ENCODE assay signal across 18 cellular contexts in the genomic region with DNA sequence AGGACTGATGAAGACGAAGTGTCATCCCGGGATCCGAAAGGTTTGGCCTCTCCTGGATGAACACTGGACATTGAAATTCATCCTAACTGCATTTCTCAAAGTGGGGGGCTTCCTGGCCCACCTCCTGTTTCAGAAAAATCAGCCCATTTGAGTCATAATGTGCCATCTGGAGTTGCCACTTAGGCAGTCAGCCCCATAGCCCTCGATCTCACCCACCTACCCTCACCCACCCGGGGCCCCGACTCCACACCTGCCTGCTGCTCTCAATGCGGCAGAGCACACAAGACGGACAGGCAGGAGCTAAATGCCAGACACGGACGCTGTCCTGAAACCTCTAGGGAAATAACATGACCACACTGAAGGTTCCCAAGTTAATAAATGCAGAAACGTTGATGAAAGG. TPM values are rescaled to one million over a fixed set of nuclear protein-coding genes. Genes with fewer than 3 reads are reported as not detected.
A peak's percentile ranks its signal among the peaks of the same experiment; 100 is the strongest.
DNase-seq lines count a peak whose midpoint lies in the region; ATAC-seq and TF ChIP-seq lines count a peak whose summit lies in the region.
"Had no signal": no experiment of that assay in that cellular context is flagged by ENCODE, and none has a peak within 500 bp of the region (broad histone marks: within the 10 kb centered on the region; RNA-seq: fewer than 3 reads in every experiment).

No MANE protein-coding gene starts in this region.

- no peaks in the 10 kb centered on the region for H3K4me1 ChIP-seq in suprapubic skin

- WGBS in suprapubic skin, result 86% methylated on average over 11 of the region's 11 CpGs

- H3K27ac ChIP-seq in suprapubic skin, result no peak overlapping the region
- H3K27ac ChIP-seq: KMS-11, SJCRH30 had no signal

- no peaks in the 10 kb centered on the region for H3K9me3 ChIP-seq in suprapubic skin

- H3K9me3 Mint-ChIP-seq in activated T-cell treated with anti-CD3 and anti-CD28 coated beads, Interleukin-2, amount 50 U/mL, for 72 hours, result peaks cover 0 to 2% of the 10 kb centered on the region in 2 donors
- H3K9me3 Mint-ChIP-seq: CD4-positive, CD25-positive, alpha-beta regulatory T cell had no signal

- TF ChIP-seq CTCF in suprapubic skin (IDR thresholded peaks at IDR 0.05), result no peak

- no peak overlapping the region for H3K4me3 Mint-ChIP-seq in activated T-cell treated with anti-CD3 and anti-CD28 coated beads, Interleukin-2, amount 50 U/mL, for 72 hours
- H3K4me3 Mint-ChIP-seq: CD4-positive, CD25-positive, alpha-beta regulatory T cell had no signal

- H3K27ac Mint-ChIP-seq in activated T-cell treated with anti-CD3 and anti-CD28 coated beads, Interleukin-2, amount 50 U/mL, for 72 hours, result no peak overlapping the region

- no peaks in the 10 kb centered on the region for H3K27me3 ChIP-seq in H7 (ENCODE audit: control insufficient read depth, insufficient read depth, low read length)
- peaks cover 20% of the 10 kb centered on the region for H3K27me3 ChIP-seq in suprapubic skin
- H3K27me3 ChIP-seq: SJCRH30 had no signal

- peak; percentile 30 for DNase-seq in H7
- DNase-seq in kidney tubule cell (ENCODE audit: low spot score), result peak; percentile 5
- DNase-seq in posterior vena cava (ENCODE audit: low spot score), result peak; percentile 41
- DNase-seq in suprapubic skin (ENCODE audit: low spot score in 2 of 2), result peak; percentile 15 to 58
- no peak for DNase-seq in DMS 273 treated with DMSO at 0.1 percent for 48 hours (lab: John Stamatoyannopoulos, UW)
- DNase-seq in activated T-cell treated with anti-CD3 and anti-CD28 coated beads, Interleukin-2, amount 50 U/mL, for 72 hours, result no peak
- DNase-seq: CD4-positive, CD25-positive, alpha-beta regulatory T cell; DMS153; NCI-H1092 treated with DMSO at 0.1 percent for 48 hours; NCI-H1436 treated with DMSO at 0.1 percent for 48 hours; NCI-H1930; NCI-H510A; NCI-H774; NK-92 treated with Interleukin-12 subunit alpha and Interleukin-12 subunit beta, amount 100 ng/mL, for 24 hours; SJCRH30 had no signal

- TF ChIP-seq EP300 in suprapubic skin (IDR thresholded peaks at IDR 0.05), result no peak

- H3K36me3 ChIP-seq in H7 (replicated peaks; ENCODE audit: control insufficient read depth, insufficient read depth, low read length) (no peaks in the 10 kb centered on the region), suprapubic skin (no peaks in the 10 kb centered on the region)

- intact Hi-C loops in posterior vena cava (cut with DNase I), result no loop called here

- H3K4me1 Mint-ChIP-seq in activated T-cell treated with anti-CD3 and anti-CD28 coated beads, Interleukin-2, amount 50 U/mL, for 72 hours (ENCODE audit: low read depth), result no peaks in the 10 kb centered on the region
- H3K4me1 Mint-ChIP-seq: CD4-positive, CD25-positive, alpha-beta regulatory T cell had no signal

- H3K4me3 ChIP-seq in H7 (ENCODE audit: insufficient read depth, low read depth, low read length), result no peak overlapping the region
- H3K4me3 ChIP-seq in suprapubic skin, result no peak overlapping the region
- H3K4me3 ChIP-seq: SJCRH30 had no signal

- no peak for ATAC-seq in GM18861 (IDR thresholded peaks at IDR 0.05; ENCODE audit: unreplicated experiment)
- no peak for ATAC-seq in activated T-cell treated with anti-CD3 and anti-CD28 coated beads, Interleukin-2, amount 50 U/mL, for 72 hours (replicated peaks in 1 of 2)
- ATAC-seq: Panc1 had no signal

- H3K27me3 Mint-ChIP-seq in activated T-cell treated with anti-CD3 and anti-CD28 coated beads, Interleukin-2, amount 50 U/mL, for 72 hours (ENCODE audit: low read depth), result no peaks in the 10 kb centered on the region

- no peak for TF ChIP-seq POLR2A in suprapubic skin (IDR thresholded peaks at IDR 0.05)

- no peaks in the 10 kb centered on the region for H3K36me3 Mint-ChIP-seq in activated T-cell treated with anti-CD3 and anti-CD28 coated beads, Interleukin-2, amount 50 U/mL, for 72 hours (ENCODE audit: insufficient read depth in 2 of 2)
- H3K36me3 Mint-ChIP-seq: CD4-positive, CD25-positive, alpha-beta regulatory T cell had no signal

RNA-seq across cellular contexts. Expression of a gene that starts 12.6 kb away (rescaled TPM):
- 0.37 and 1.5 TPM in 2 replicates for total RNA-seq in H7 (2014; rRNA removed; shearing (Covaris generic))
- total RNA-seq in posterior vena cava (not detected), suprapubic skin (not detected)
- total RNA-seq in activated T-cell treated with anti-CD3 and anti-CD28 coated beads, Interleukin-2, amount 50 U/mL, for 72 hours, result not detected
- total RNA-seq: CD4-positive, CD25-positive, alpha-beta regulatory T cell had no signal

Comparison
In these comparisons a context has a peak if more than half of its experiments do, and no peak if none do; other contexts are left out.
1. DNase-seq: peak in H7 (single experiment), kidney tubule cell (single experiment), posterior vena cava (single experiment) and suprapubic skin (2 of 2); none in DMS 273 treated with DMSO at 0.1 percent for 48 hours (single experiment) and activated T-cell treated with anti-CD3 and anti-CD28 coated beads, Interleukin-2, amount 50 U/mL, for 72 hours (0 of 2).